8 cellular contexts compared by ENCODE assay signal in genomic region chr16:30984669-30985400, GRCh38. TPM values are rescaled to one million over a fixed set of nuclear protein-coding genes. Genes with fewer than 3 reads are reported as not detected.
DNase-seq lines count a peak whose midpoint lies in the region; ATAC-seq and TF ChIP-seq lines count a peak whose summit lies in the region.

TSS of gene HSD3B7 (plus strand) at chr16:30985207. CDS start at chr16:30985659, 452 bp downstream.

- intact Hi-C loops in activated T-helper 2 cell treated with anti-CD3 and anti-CD28 coated beads, Interferon-gamma antibody, Interleukin-2, Interleukin-4, amounts not matched to agents 10 μg/mL and 5 μg/mL and 100 μg/mL, durations not matched to agents 14 hours and 24 hours and 36 hours (cut with micrococcal nuclease), result loop anchor here (2.0 to 5.0 kb wide), 2 partner anchors 110 to 882 kb away; partner anchors contain the start of gene VKORC1

- TF ChIP-seq CTCF in RWPE1 (conservative IDR thresholded peaks at IDR 0.05; ENCODE audit: low read depth) (peak; percentile 94), foreskin fibroblast (IDR thresholded peaks at IDR 0.05; ENCODE audit: low read depth, low read length) (peak; percentile 93), neural crest cell (conservative IDR thresholded peaks at IDR 0.05) (peak; percentile 90)

- POLR2A ChIA-PET in RWPE1 (lab: Yijun Ruan, JAX; ENCODE audit: low non-redundant PET), result interaction anchor here (0.6 kb wide), 1 partner anchor 8 kb away, joined by 3 read pairs; no protein-coding TSS in a partner anchor

- CTCF ChIA-PET in RWPE1 (lab: Yijun Ruan, JAX), result interaction anchor here (0.5 to 2.7 kb wide), 48 partner anchors 9 to 884 kb away, joined by 3 to 23 read pairs (median 4); partner anchors contain the start of genes FUS, PRSS53, PRSS8 and STX4

- H3K36me3 Mint-ChIP-seq in activated T-helper 2 cell treated with anti-CD3 and anti-CD28 coated beads, Interferon-gamma antibody, Interleukin-2, Interleukin-4, amounts not matched to agents 10 μg/mL and 5 μg/mL and 100 μg/mL, durations not matched to agents 14 hours and 24 hours and 36 hours (ENCODE audit: low read depth), result peaks cover 26% of the 10 kb centered on the region
- H3K36me3 Mint-ChIP-seq in neural crest cell (ENCODE audit: low read depth), result peaks cover 9% of the 10 kb centered on the region

- DNase-seq in GF-D8 (lab: John Stamatoyannopoulos, UW), result peak; percentile 2
- peak; percentile 99 for DNase-seq in HuH-7.5 (ENCODE audit: low spot score)
- peak; percentile 93 for DNase-seq in RWPE1 (ENCODE audit: low spot score)
- peak; percentile 69 for DNase-seq in activated T-helper 2 cell treated with anti-CD3 and anti-CD28 coated beads, Interferon-gamma antibody, Interleukin-2, Interleukin-4, amounts not matched to agents 10 μg/mL and 5 μg/mL and 100 μg/mL, durations not matched to agents 14 hours and 24 hours and 36 hours (ENCODE audit: low spot score)
- DNase-seq in foreskin fibroblast, result peak; percentile 67 to 92
- DNase-seq in neural crest cell (ENCODE audit: low read depth, low spot score), result peak; percentile 96
- peak; percentile 78 for DNase-seq in stimulated activated naive CD8-positive, alpha-beta T cell treated with anti-CD3 and anti-CD28 coated beads, Interleukin-15, amount 100 ng/mL, for 72 hours

- H3K4me3 Mint-ChIP-seq in activated T-helper 2 cell treated with anti-CD3 and anti-CD28 coated beads, Interferon-gamma antibody, Interleukin-2, Interleukin-4, amounts not matched to agents 10 μg/mL and 5 μg/mL and 100 μg/mL, durations not matched to agents 14 hours and 24 hours and 36 hours (ENCODE audit: low read depth), result peak within 1 kb of the TSS; percentile 8
- no peak within 1 kb of the TSS for H3K4me3 Mint-ChIP-seq in neural crest cell
- peak within 1 kb of the TSS in 1 of 2 donors; percentile 48 for H3K4me3 Mint-ChIP-seq in stimulated activated naive CD8-positive, alpha-beta T cell treated with anti-CD3 and anti-CD28 coated beads, Interleukin-15, amount 100 ng/mL, for 72 hours

- peak; percentile 76 for ATAC-seq in stimulated activated naive CD8-positive, alpha-beta T cell treated with anti-CD3 and anti-CD28 coated beads, Interleukin-15, amount 100 ng/mL, for 72 hours
- no peak for ATAC-seq in GM18519 (IDR thresholded peaks at IDR 0.05; ENCODE audit: low FRiP score, unreplicated experiment)

- H3K27ac Mint-ChIP-seq in activated T-helper 2 cell treated with anti-CD3 and anti-CD28 coated beads, Interferon-gamma antibody, Interleukin-2, Interleukin-4, amounts not matched to agents 10 μg/mL and 5 μg/mL and 100 μg/mL, durations not matched to agents 14 hours and 24 hours and 36 hours, result peak within 1 kb of the TSS; percentile 33
- no peak within 1 kb of the TSS for H3K27ac Mint-ChIP-seq in neural crest cell (ENCODE audit: unreplicated experiment)
- H3K27ac Mint-ChIP-seq in stimulated activated naive CD8-positive, alpha-beta T cell treated with anti-CD3 and anti-CD28 coated beads, Interleukin-15, amount 100 ng/mL, for 72 hours, result no peak within 1 kb of the TSS

- peak within 1 kb of the TSS; percentile 71 for H3K27ac ChIP-seq in RWPE1

- peaks cover 4% of the 10 kb centered on the region for H3K4me1 Mint-ChIP-seq in activated T-helper 2 cell treated with anti-CD3 and anti-CD28 coated beads, Interferon-gamma antibody, Interleukin-2, Interleukin-4, amounts not matched to agents 10 μg/mL and 5 μg/mL and 100 μg/mL, durations not matched to agents 14 hours and 24 hours and 36 hours (ENCODE audit: low read depth)
- no peaks in the 10 kb centered on the region for H3K4me1 Mint-ChIP-seq in neural crest cell
- peaks cover 24% of the 10 kb centered on the region for H3K4me1 Mint-ChIP-seq in stimulated activated naive CD8-positive, alpha-beta T cell treated with anti-CD3 and anti-CD28 coated beads, Interleukin-15, amount 100 ng/mL, for 72 hours

- H3K27me3 Mint-ChIP-seq in activated T-helper 2 cell treated with anti-CD3 and anti-CD28 coated beads, Interferon-gamma antibody, Interleukin-2, Interleukin-4, amounts not matched to agents 10 μg/mL and 5 μg/mL and 100 μg/mL, durations not matched to agents 14 hours and 24 hours and 36 hours (ENCODE audit: low read depth), result no peaks in the 10 kb centered on the region
- H3K27me3 Mint-ChIP-seq in neural crest cell (ENCODE audit: low read depth), result no peaks in the 10 kb centered on the region
- H3K27me3 Mint-ChIP-seq in stimulated activated naive CD8-positive, alpha-beta T cell treated with anti-CD3 and anti-CD28 coated beads, Interleukin-15, amount 100 ng/mL, for 72 hours, result no peaks in the 10 kb centered on the region

- H3K4me3 ChIP-seq in foreskin fibroblast (ENCODE audit: low read depth in 1 of 2, low read length in 2 of 2), result peak within 1 kb of the TSS; percentile 49 to 70

- H3K9me3 Mint-ChIP-seq in activated T-helper 2 cell treated with anti-CD3 and anti-CD28 coated beads, Interferon-gamma antibody, Interleukin-2, Interleukin-4, amounts not matched to agents 10 μg/mL and 5 μg/mL and 100 μg/mL, durations not matched to agents 14 hours and 24 hours and 36 hours, result no peaks in the 10 kb centered on the region
- H3K9me3 Mint-ChIP-seq in neural crest cell, result no peaks in the 10 kb centered on the region
- H3K9me3 Mint-ChIP-seq in stimulated activated naive CD8-positive, alpha-beta T cell treated with anti-CD3 and anti-CD28 coated beads, Interleukin-15, amount 100 ng/mL, for 72 hours, result no peaks in the 10 kb centered on the region

RNA-seq across cellular contexts. Expression of gene HSD3B7, which starts in this region (rescaled TPM):
- 2.9 and 3.3 TPM in 2 replicates for total RNA-seq in activated T-helper 2 cell treated with anti-CD3 and anti-CD28 coated beads, Interferon-gamma antibody, Interleukin-2, Interleukin-4, amounts not matched to agents 10 μg/mL and 5 μg/mL and 100 μg/mL, durations not matched to agents 14 hours and 24 hours and 36 hours
- 1.9 and 2.3 TPM in 2 replicates for total RNA-seq in neural crest cell

Comparison
In these comparisons a context has a peak if more than half of its experiments do, and no peak if none do; other contexts are left out.
1. DNase-seq: peak in every context shown above with its lines; median percentile 99 in HuH-7.5; 96 in neural crest cell; 93 in RWPE1; 80 in foreskin fibroblast; 78 in stimulated activated naive CD8-positive, alpha-beta T cell treated with anti-CD3 and anti-CD28 coated beads, Interleukin-15, amount 100 ng/mL, for 72 hours; 69 in activated T-helper 2 cell treated with anti-CD3 and anti-CD28 coated beads, Interferon-gamma antibody, Interleukin-2, Interleukin-4, amounts not matched to agents 10 μg/mL and 5 μg/mL and 100 μg/mL, durations not matched to agents 14 hours and 24 hours and 36 hours; 2 in GF-D8.